In genomic region chr17:79478051-79478461, GRCh38 we compare ENCODE assay signal across 1 cellular context.
TF ChIP-seq lines count a peak whose summit lies in the region.

No MANE protein-coding gene starts in this region.

TF ChIP-seq in K562, 482 proteins besides CTCF, POLR2A, EP300 and RAD21 (continued from another document):
- TF ChIP-seq, protein P1, sequence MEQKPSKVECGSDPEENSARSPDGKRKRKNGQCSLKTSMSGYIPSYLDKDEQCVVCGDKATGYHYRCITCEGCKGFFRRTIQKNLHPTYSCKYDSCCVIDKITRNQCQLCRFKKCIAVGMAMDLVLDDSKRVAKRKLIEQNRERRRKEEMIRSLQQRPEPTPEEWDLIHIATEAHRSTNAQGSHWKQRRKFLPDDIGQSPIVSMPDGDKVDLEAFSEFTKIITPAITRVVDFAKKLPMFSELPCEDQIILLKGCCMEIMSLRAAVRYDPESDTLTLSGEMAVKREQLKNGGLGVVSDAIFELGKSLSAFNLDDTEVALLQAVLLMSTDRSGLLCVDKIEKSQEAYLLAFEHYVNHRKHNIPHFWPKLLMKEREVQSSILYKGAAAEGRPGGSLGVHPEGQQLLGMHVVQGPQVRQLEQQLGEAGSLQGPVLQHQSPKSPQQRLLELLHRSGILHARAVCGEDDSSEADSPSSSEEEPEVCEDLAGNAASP (IDR thresholded peaks at IDR 0.05): no peak
- no peak for TF ChIP-seq CBX3 (IDR thresholded peaks at IDR 0.05; ENCODE audit: borderline replicate concordance in 1 of 2, low read length in 2 of 2)
